ENCODE assay signal across 9 cellular contexts in the genomic region with DNA sequence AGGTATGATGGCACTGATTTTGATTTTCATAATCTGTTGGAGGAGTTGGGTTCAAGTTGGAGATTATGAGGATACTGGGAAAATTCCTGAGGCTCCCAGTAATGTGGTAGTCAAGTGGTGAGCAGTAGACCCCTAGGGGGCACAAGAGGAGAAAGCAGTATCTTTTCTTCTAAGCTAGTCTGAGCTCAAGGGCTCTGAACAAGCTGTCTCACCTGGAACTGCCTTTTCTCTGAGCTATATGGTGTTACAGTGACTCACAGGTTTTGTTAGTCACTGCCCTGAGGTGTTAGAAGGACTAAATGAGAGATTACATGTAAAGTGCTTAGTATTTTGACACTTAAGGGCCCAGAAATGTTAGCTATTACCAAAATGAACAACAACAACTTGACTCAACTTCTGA. TPM values are rescaled to one million over a fixed set of nuclear protein-coding genes. Genes with fewer than 3 reads are reported as not detected.
DNase-seq lines count a peak whose midpoint lies in the region; ATAC-seq, FAIRE-seq and TF ChIP-seq lines count a peak whose summit lies in the region.
"Had no signal": no experiment of that assay in that cellular context is flagged by ENCODE, and none has a peak within 500 bp of the region (broad histone marks: within the 10 kb centered on the region; RNA-seq: fewer than 3 reads in every experiment).

No MANE protein-coding gene starts in this region.

- no peak overlapping the region for H3K9ac ChIP-seq in K562 (ENCODE audit: insufficient read depth in 1 of 2, low read depth in 2 of 2, low read length in 2 of 2)

- no TSS peak for BruUV-seq in K562 (replicated peaks; lab: Mats Ljungman, UMichigan)

- DNase-seq in NCI-H748 (lab: John Stamatoyannopoulos, UW; ENCODE audit: unreplicated experiment) (peak; percentile 9), NCI-H748 treated with DMSO at 0.1 percent for 48 hours (lab: John Stamatoyannopoulos, UW) (no peak), HFF-Myc (ENCODE audit: extremely low read depth, low read depth) (no peak), K562 (ENCODE audit: extremely low read depth in 1 of 4, low spot score in 3 of 4) (peak; percentile 27 to 58 (median 42)), natural killer cell (no peak)
- DNase-seq in central memory CD4-positive, alpha-beta T cell = no peak
- DNase-seq in effector CD8-positive, alpha-beta T cell (lab: John Stamatoyannopoulos, UW) = no peak

- no peak overlapping the region for H3K4me3 Mint-ChIP-seq in natural killer cell
- H3K4me3 Mint-ChIP-seq: B cell had no signal

- H3K27me3 ChIP-seq in K562 (ENCODE audit: control insufficient read depth in 2 of 2, insufficient read depth in 2 of 2, low read length in 2 of 2) = no peaks in the 10 kb centered on the region

- H3K9me1 ChIP-seq in K562 (ENCODE audit: control insufficient read depth, insufficient read depth, low read length) = no peaks in the 10 kb centered on the region

- CTCF ChIA-PET in K562 (lab: Yijun Ruan, JAX; ENCODE audit: low intra/inter-chr PET ratio) = no interaction called here

- H3K9me3 Mint-ChIP-seq in natural killer cell = no peaks in the 10 kb centered on the region

- no peak overlapping the region for H3K27ac Mint-ChIP-seq in natural killer cell
- H3K27ac Mint-ChIP-seq: B cell had no signal

- TF ChIP-seq EP300 in K562 (IDR thresholded peaks at IDR 0.05; ENCODE audit: low read length) = no peak

- no peaks in the 10 kb centered on the region for H3K36me3 Mint-ChIP-seq in natural killer cell

- TF ChIP-seq RAD21 in K562 (CRISPR knock-in tag; conservative IDR thresholded peaks at IDR 0.05 in 1 of 2, IDR thresholded peaks at IDR 0.05 in 1 of 2) = 0 out of 4 replicates have a peak, but pooled peaks of 1 of the 2 experiments have one; percentile 8

- no peaks in the 10 kb centered on the region for H3K4me1 ChIP-seq in K562 (replicated peaks in 1 of 2; ENCODE audit: control insufficient read depth in 2 of 2, insufficient read depth in 2 of 2, low read length in 2 of 2)

- no peak for FAIRE-seq in K562 (lab: Jason Lieb, UNC)

- H4K20me1 ChIP-seq in K562 (replicated peaks; ENCODE audit: control insufficient read depth, insufficient read depth, low read length) = no peaks in the 10 kb centered on the region

- H3K27me3 Mint-ChIP-seq in natural killer cell (ENCODE audit: low read depth in 2 of 2) = no peaks in the 10 kb centered on the region
- H3K27me3 Mint-ChIP-seq: B cell had no signal

- peaks cover 10 to 11% of the 10 kb centered on the region in 2 donors for H3K4me1 Mint-ChIP-seq in natural killer cell

- in situ Hi-C loops in K562 (cut with MboI) = no loop called here

- H3K4me3 ChIP-seq in HFF-Myc (replicated peaks; ENCODE audit: low read depth, low read length) (no peak overlapping the region), K562 (no peak overlapping the region)

- TF ChIP-seq POLR2A in K562 (conservative IDR thresholded peaks at IDR 0.05) = no peak

- POLR2A ChIA-PET in K562 (lab: Yijun Ruan, JAX) = interaction anchor here (1.4 kb wide), 1 partner anchor 42 kb away, joined by 3 read pairs; no protein-coding TSS in a partner anchor

- no peak overlapping the region for H3K27ac ChIP-seq in K562 (ENCODE audit: extremely low read depth, low read depth, low read length)

- intact Hi-C loops in K562 (cut with micrococcal nuclease) = no loop called here
- intact Hi-C loops in natural killer cell (cut with micrococcal nuclease) = no loop called here

- H3K36me3 ChIP-seq in K562 (ENCODE audit: control insufficient read depth, insufficient read depth, low read length) = peaks cover 95% of the 10 kb centered on the region

- H3K9me3 ChIP-seq in K562 (replicated peaks; ENCODE audit: control insufficient read depth, insufficient read depth, low read depth, low read length) = no peaks in the 10 kb centered on the region

- peaks cover 53% of the 10 kb centered on the region for H3K79me2 ChIP-seq in K562 (ENCODE audit: control insufficient read depth, insufficient read depth, low read length)

- peak; percentile 86 for ATAC-seq in K562
- peak; percentile 67 to 94 (median 80) for ATAC-seq in natural killer cell
- no peak for ATAC-seq in GM21576 (IDR thresholded peaks at IDR 0.05; ENCODE audit: unreplicated experiment)

- H2AFZ ChIP-seq in K562 (ENCODE audit: low read depth, low read length) = no peak overlapping the region

- no peak overlapping the region for H3K4me2 ChIP-seq in K562 (ENCODE audit: insufficient read depth, low read length)

- peak; percentile 39 for TF ChIP-seq CTCF in HFF-Myc (IDR thresholded peaks at IDR 0.05; ENCODE audit: low read depth, low read length, missing control alignments)
- TF ChIP-seq CTCF in K562 (IDR thresholded peaks at IDR 0.05 in 2 of 3, conservative IDR thresholded peaks at IDR 0.05 in 1 of 3; ENCODE audit: insufficient read depth in 2 of 3, low read depth in 1 of 3, low read length in 3 of 3) = peak; percentile 31 to 38 (median 33); a peak in 4 of 6 replicates
- peak; percentile 16 for TF ChIP-seq CTCF in natural killer cell (IDR thresholded peaks at IDR 0.05)

TF ChIP-seq in K562, 482 proteins besides CTCF, POLR2A, EP300 and RAD21:
- no peak for TF ChIP-seq RHOXF2B (CRISPR knock-in tag; conservative IDR thresholded peaks at IDR 0.05)
- TF ChIP-seq, protein P1, sequence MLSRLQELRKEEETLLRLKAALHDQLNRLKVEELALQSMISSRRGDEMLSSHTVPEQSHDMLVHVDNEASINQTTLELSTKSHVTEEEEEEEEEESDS (CRISPR knock-in tag; IDR thresholded peaks at IDR 0.05) = no peak
- TF ChIP-seq CEBPB (tag; IDR thresholded peaks at IDR 0.05) = no peak
- TF ChIP-seq YY1 (IDR thresholded peaks at IDR 0.05; ENCODE audit: borderline replicate concordance in 1 of 3, control insufficient read depth in 1 of 3, extremely low read depth in 1 of 3, insufficient read depth in 3 of 3, insufficient read length in 1 of 3, insufficient replicate concordance in 2 of 3, low read depth in 1 of 3, low read length in 2 of 3) = no peak
- TF ChIP-seq RBM25 (IDR thresholded peaks at IDR 0.05; ENCODE audit: low read depth, low read length, severe bottlenecking) = no peak
- no peak for TF ChIP-seq TAF15 (IDR thresholded peaks at IDR 0.05; ENCODE audit: low read depth, low read length)
- TF ChIP-seq ZNF57 (CRISPR knock-in tag; IDR thresholded peaks at IDR 0.05) = no peak
- TF ChIP-seq, protein P2, sequence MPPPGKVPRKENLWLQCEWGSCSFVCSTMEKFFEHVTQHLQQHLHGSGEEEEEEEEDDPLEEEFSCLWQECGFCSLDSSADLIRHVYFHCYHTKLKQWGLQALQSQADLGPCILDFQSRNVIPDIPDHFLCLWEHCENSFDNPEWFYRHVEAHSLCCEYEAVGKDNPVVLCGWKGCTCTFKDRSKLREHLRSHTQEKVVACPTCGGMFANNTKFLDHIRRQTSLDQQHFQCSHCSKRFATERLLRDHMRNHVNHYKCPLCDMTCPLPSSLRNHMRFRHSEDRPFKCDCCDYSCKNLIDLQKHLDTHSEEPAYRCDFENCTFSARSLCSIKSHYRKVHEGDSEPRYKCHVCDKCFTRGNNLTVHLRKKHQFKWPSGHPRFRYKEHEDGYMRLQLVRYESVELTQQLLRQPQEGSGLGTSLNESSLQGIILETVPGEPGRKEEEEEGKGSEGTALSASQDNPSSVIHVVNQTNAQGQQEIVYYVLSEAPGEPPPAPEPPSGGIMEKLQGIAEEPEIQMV (tag; conservative IDR thresholded peaks at IDR 0.05; ENCODE audit: low read depth) = no peak
- TF ChIP-seq RBM17 (IDR thresholded peaks at IDR 0.05; ENCODE audit: borderline replicate concordance, low read depth, low read length) = no peak

RNA-seq across cellular contexts. Expression of a gene that starts 42.2 kb away (rescaled TPM):
- 0.14 TPM in 1 of 2 replicates, not detected in the other for total RNA-seq in K562 (2011; cell fraction: chromatin; rRNA removed; ENCODE audit: low replicate concordance)
- not detected in 2 replicates for total RNA-seq in K562 (2011; cell fraction: nucleolus; rRNA removed)
- not detected in 2 replicates for total RNA-seq in K562 (2011; cell fraction: nucleoplasm; rRNA removed)
- total RNA-seq in K562 (2014; rRNA removed) = not detected in 2 replicates
- total RNA-seq in K562 (2014; rRNA removed; fragmentation: Illumina TruSeq; extraction: Trizol) = 0.04 TPM in 1 of 2 replicates, not detected in the other
- not detected in 2 replicates for total RNA-seq in K562 (2015; rRNA removed; fragmentation: Illumina TruSeq; extraction: Trizol)
- total RNA-seq in K562 (2021) = 0.07 and 0.11 TPM in 2 replicates
- 0.01 and 0.03 TPM in 2 replicates for polyA plus RNA-seq in K562 (2011; rRNA removed)
- 0.01 TPM in 1 of 2 replicates, not detected in the other for polyA plus RNA-seq in K562 (2011; cell fraction: cytosol; rRNA removed)
- 0.04 TPM in 1 of 2 replicates, not detected in the other for polyA plus RNA-seq in K562 (2011; cell fraction: nucleus; rRNA removed)
- polyA plus RNA-seq in K562 (2012) = 0.03 TPM in 2 replicates
- polyA plus RNA-seq in K562 (2014; fragmentation: Illumina TruSeq; extraction: Trizol) = not detected in 2 replicates
- under 1 TPM in 1 of 2 experiments, not detected in 1; 0.04 TPM for polyA plus RNA-seq in K562 (2014; fragmentation: Nextera tagmentation; extraction: Ambion mirVana)
- polyA plus RNA-seq in K562 (2014; rRNA removed) = not detected in 2 replicates
- polyA minus RNA-seq in K562 (2011; rRNA and poly(A)+ RNA removed) = 0.04 TPM in 1 of 2 replicates, not detected in the other
- polyA minus RNA-seq in K562 (2011; cell fraction: cytosol; rRNA and poly(A)+ RNA removed) = not detected in 2 replicates
- 0.13 and 0.22 TPM in 2 replicates for polyA minus RNA-seq in K562 (2011; cell fraction: nucleus; rRNA and poly(A)+ RNA removed)
- total RNA-seq in natural killer cell = 1 to 10 TPM; 2.0 to 5.2 (median 5.1) TPM

RNA-seq across cellular contexts. Expression of a gene that starts 43.5 kb away (rescaled TPM):
- total RNA-seq in K562 (2011; cell fraction: chromatin; rRNA removed; ENCODE audit: low replicate concordance) = 54.6 and 159 TPM in 2 replicates
- total RNA-seq in K562 (2011; cell fraction: nucleolus; rRNA removed) = 18.2 and 23.3 TPM in 2 replicates
- 32.9 and 50.8 TPM in 2 replicates for total RNA-seq in K562 (2011; cell fraction: nucleoplasm; rRNA removed)
- 53.3 and 58.8 TPM in 2 replicates for total RNA-seq in K562 (2014; rRNA removed)
- total RNA-seq in K562 (2014; rRNA removed; fragmentation: Illumina TruSeq; extraction: Trizol) = 117 and 143 TPM in 2 replicates
- 118 and 130 TPM in 2 replicates for total RNA-seq in K562 (2015; rRNA removed; fragmentation: Illumina TruSeq; extraction: Trizol)
- 80.5 and 84.9 TPM in 2 replicates for total RNA-seq in K562 (2021)
- 59.4 and 65.1 TPM in 2 replicates for polyA plus RNA-seq in K562 (2011; rRNA removed)
- polyA plus RNA-seq in K562 (2011; cell fraction: cytosol; rRNA removed) = 8.2 and 21.8 TPM in 2 replicates
- 40.9 and 56.7 TPM in 2 replicates for polyA plus RNA-seq in K562 (2011; cell fraction: nucleus; rRNA removed)
- 59.4 and 78.8 TPM in 2 replicates for polyA plus RNA-seq in K562 (2012)
- polyA plus RNA-seq in K562 (2014; fragmentation: Illumina TruSeq; extraction: Trizol) = 103 and 137 TPM in 2 replicates
- 100 to 1,000 TPM in 1 of 2 experiments, 10 to 100 TPM in 1; 86.7 to 106 TPM for polyA plus RNA-seq in K562 (2014; fragmentation: Nextera tagmentation; extraction: Ambion mirVana)
- polyA plus RNA-seq in K562 (2014; rRNA removed) = 50.7 and 58.2 TPM in 2 replicates
- 67.6 and 108 TPM in 2 replicates for polyA minus RNA-seq in K562 (2011; rRNA and poly(A)+ RNA removed)
- 46.2 and 52.4 TPM in 2 replicates for polyA minus RNA-seq in K562 (2011; cell fraction: cytosol; rRNA and poly(A)+ RNA removed)
- 32.7 and 58.6 TPM in 2 replicates for polyA minus RNA-seq in K562 (2011; cell fraction: nucleus; rRNA and poly(A)+ RNA removed)
- total RNA-seq in natural killer cell = 10 to 100 TPM; 60.5 to 96.5 (median 66.8) TPM

Comparison
In these comparisons a context has a peak if more than half of its experiments do, and no peak if none do; other contexts are left out.
1. DNase-seq: peak in NCI-H748 (single experiment) and K562 (4 of 4); none in NCI-H748 treated with DMSO at 0.1 percent for 48 hours (single experiment), HFF-Myc (single experiment), natural killer cell (single experiment), central memory CD4-positive, alpha-beta T cell (single experiment) and effector CD8-positive, alpha-beta T cell (single experiment).
2. Peak in every context shown above with its lines, with median percentiles within 50 percentile points of each other: CTCF ChIP-seq.